Comparison of ENCODE assay signal across 8 cellular contexts in genomic region chr3:15327941-15328340, GRCh38. TPM values are rescaled to one million over a fixed set of nuclear protein-coding genes. Genes with fewer than 3 reads are reported as not detected.
DNase-seq lines count a peak whose midpoint lies in the region; ATAC-seq, FAIRE-seq and TF ChIP-seq lines count a peak whose summit lies in the region.

No MANE protein-coding gene starts in this region.

- peak overlapping the region; percentile 65 for H3K27ac ChIP-seq in SJCRH30
- peak overlapping the region; percentile 77 to 91 for H3K27ac ChIP-seq in right atrium auricular region

- TF ChIP-seq POLR2A in GM12892 (IDR thresholded peaks at IDR 0.05; ENCODE audit: low read depth, low read length): no peak

- H3K36me3 ChIP-seq in SJCRH30 (no peaks in the 10 kb centered on the region), right atrium auricular region (peaks cover 3% of the 10 kb centered on the region)

- H3K4me3 ChIP-seq in SJCRH30 (no peak overlapping the region), right atrium auricular region (no peak overlapping the region)

- peak; percentile 28 for ATAC-seq in HG02642 (IDR thresholded peaks at IDR 0.05; ENCODE audit: poor library complexity, unreplicated experiment)
- ATAC-seq in HG02571 (IDR thresholded peaks at IDR 0.05; ENCODE audit: unreplicated experiment): no peak

- H3K9me3 ChIP-seq in SJCRH30 (replicated peaks) (no peaks in the 10 kb centered on the region), right atrium auricular region (no peaks in the 10 kb centered on the region)

- no peaks in the 10 kb centered on the region for H3K27me3 ChIP-seq in SJCRH30
- H3K27me3 ChIP-seq in right atrium auricular region: no peaks in the 10 kb centered on the region

- peak; percentile 50 for DNase-seq in COR-L47 (lab: John Stamatoyannopoulos, UW)
- DNase-seq in SJCRH30: peak; percentile 73 to 85
- DNase-seq in right atrium auricular region (ENCODE audit: low spot score): no peak
- no peak for DNase-seq in midbrain (lab: John Stamatoyannopoulos, UW)
- no peak for DNase-seq in GM12892 (ENCODE audit: insufficient read length)
- DNase-seq in DMS114 treated with DMSO at 0.1 percent for 48 hours (lab: John Stamatoyannopoulos, UW; ENCODE audit: unreplicated experiment): no peak

- no peak for FAIRE-seq in GM12892 (lab: Jason Lieb, UNC)

- H3K4me1 ChIP-seq in SJCRH30 (peaks cover 42% of the 10 kb centered on the region), right atrium auricular region (peaks cover 0 to 72% of the 10 kb centered on the region in 2 donors)

- TF ChIP-seq CTCF in right atrium auricular region (IDR thresholded peaks at IDR 0.05): no peak

RNA-seq across cellular contexts. Expression of gene SH3BP5, which starts 4.4 kb away (rescaled TPM):
- total RNA-seq in SJCRH30 (2014; rRNA removed; shearing (Covaris generic)): 8.1 and 8.5 TPM in 2 replicates
- total RNA-seq in right atrium auricular region: 10 to 100 TPM; 14.4 to 18.4 TPM
- 25.2 TPM for polyA plus RNA-seq in GM12892 (2012; ENCODE audit: missing spikeins)

Comparison
In these comparisons a context has a peak if more than half of its experiments do, and no peak if none do; other contexts are left out.
1. DNase-seq: peak in COR-L47 (single experiment) and SJCRH30 (2 of 2); none in right atrium auricular region (single experiment), midbrain (single experiment), GM12892 (single experiment) and DMS114 treated with DMSO at 0.1 percent for 48 hours (single experiment).